ENCODE assay signal across 2 cellular contexts in the genomic region with DNA sequence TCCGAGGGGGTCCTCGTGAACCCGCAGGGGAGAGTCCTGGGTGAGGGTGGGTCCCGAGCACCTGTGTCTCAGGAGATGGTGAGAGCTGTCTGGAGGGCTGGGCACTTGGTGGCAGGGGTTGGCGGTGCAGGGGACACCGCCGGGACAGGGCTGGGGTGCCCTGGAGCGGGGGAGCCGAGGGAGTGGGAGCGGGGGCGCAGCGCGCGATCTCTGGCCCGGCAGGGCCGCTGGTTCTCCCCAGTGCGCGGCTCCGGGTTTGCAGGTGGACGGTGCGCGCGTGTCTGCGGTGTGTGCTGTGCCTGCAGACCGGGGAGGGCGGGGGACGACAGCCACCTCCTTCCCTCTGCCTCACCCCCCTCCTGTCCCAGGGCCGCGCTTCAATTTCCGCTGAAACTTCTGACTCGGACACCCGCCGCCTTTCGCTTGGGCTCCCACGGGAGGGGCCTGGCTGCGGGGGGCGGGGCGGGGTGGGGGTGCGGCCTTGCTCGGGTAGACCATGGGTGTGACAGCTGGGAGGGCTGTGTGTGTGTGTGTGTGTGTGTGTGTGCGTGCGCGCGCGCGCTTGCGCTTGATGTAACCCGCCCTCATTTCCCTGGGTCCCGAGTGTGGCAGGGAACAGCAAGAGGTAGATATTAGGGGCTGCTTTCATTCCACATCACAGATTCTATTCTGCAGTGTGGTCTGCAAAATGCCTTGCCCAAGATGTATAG.
TF ChIP-seq lines count a peak whose summit lies in the region.

No MANE protein-coding gene starts in this region.

TF ChIP-seq in HEK293, 187 proteins besides CTCF, POLR2A, EP300 and RAD21 (continues in another document):
- TF ChIP-seq, protein P1, sequence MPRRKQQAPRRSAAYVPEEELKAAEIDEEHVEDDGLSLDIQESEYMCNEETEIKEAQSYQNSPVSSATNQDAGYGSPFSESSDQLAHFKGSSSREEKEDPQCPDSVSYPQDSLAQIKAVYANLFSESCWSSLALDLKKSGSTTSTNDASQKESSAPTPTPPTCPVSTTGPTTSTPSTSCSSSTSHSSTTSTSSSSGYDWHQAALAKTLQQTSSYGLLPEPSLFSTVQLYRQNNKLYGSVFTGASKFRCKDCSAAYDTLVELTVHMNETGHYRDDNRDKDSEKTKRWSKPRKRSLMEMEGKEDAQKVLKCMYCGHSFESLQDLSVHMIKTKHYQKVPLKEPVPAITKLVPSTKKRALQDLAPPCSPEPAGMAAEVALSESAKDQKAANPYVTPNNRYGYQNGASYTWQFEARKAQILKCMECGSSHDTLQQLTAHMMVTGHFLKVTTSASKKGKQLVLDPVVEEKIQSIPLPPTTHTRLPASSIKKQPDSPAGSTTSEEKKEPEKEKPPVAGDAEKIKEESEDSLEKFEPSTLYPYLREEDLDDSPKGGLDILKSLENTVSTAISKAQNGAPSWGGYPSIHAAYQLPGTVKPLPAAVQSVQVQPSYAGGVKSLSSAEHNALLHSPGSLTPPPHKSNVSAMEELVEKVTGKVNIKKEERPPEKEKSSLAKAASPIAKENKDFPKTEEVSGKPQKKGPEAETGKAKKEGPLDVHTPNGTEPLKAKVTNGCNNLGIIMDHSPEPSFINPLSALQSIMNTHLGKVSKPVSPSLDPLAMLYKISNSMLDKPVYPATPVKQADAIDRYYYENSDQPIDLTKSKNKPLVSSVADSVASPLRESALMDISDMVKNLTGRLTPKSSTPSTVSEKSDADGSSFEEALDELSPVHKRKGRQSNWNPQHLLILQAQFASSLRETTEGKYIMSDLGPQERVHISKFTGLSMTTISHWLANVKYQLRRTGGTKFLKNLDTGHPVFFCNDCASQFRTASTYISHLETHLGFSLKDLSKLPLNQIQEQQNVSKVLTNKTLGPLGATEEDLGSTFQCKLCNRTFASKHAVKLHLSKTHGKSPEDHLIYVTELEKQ (tag by site-specific recombination; IDR thresholded peaks at IDR 0.05; ENCODE audit: borderline replicate concordance), result no peak
- TF ChIP-seq REPIN1 (tag by site-specific recombination; IDR thresholded peaks at IDR 0.05; ENCODE audit: low read depth), result no peak
- no peak for TF ChIP-seq RBAK (tag by site-specific recombination; IDR thresholded peaks at IDR 0.05)
- TF ChIP-seq, protein P2, sequence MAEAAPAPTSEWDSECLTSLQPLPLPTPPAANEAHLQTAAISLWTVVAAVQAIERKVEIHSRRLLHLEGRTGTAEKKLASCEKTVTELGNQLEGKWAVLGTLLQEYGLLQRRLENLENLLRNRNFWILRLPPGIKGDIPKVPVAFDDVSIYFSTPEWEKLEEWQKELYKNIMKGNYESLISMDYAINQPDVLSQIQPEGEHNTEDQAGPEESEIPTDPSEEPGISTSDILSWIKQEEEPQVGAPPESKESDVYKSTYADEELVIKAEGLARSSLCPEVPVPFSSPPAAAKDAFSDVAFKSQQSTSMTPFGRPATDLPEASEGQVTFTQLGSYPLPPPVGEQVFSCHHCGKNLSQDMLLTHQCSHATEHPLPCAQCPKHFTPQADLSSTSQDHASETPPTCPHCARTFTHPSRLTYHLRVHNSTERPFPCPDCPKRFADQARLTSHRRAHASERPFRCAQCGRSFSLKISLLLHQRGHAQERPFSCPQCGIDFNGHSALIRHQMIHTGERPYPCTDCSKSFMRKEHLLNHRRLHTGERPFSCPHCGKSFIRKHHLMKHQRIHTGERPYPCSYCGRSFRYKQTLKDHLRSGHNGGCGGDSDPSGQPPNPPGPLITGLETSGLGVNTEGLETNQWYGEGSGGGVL (tag by site-specific recombination; IDR thresholded peaks at IDR 0.05), result peak; percentile 77
- TF ChIP-seq, protein P3, sequence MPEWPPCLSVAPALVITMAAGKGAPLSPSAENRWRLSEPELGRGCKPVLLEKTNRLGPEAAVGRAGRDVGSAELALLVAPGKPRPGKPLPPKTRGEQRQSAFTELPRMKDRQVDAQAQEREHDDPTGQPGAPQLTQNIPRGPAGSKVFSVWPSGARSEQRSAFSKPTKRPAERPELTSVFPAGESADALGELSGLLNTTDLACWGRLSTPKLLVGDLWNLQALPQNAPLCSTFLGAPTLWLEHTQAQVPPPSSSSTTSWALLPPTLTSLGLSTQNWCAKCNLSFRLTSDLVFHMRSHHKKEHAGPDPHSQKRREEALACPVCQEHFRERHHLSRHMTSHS (tag by site-specific recombination; IDR thresholded peaks at IDR 0.05), result no peak
- TF ChIP-seq ZNF76 (tag by site-specific recombination; IDR thresholded peaks at IDR 0.05; ENCODE audit: borderline replicate concordance, low read depth), result peak; percentile 4; the same call in 1 of the 2 replicates
- TF ChIP-seq ZNF621 (tag by site-specific recombination; IDR thresholded peaks at IDR 0.05), result no peak
- TF ChIP-seq ZEB2 (tag by site-specific recombination; IDR thresholded peaks at IDR 0.05), result peak; percentile 66
- TF ChIP-seq, protein P4, sequence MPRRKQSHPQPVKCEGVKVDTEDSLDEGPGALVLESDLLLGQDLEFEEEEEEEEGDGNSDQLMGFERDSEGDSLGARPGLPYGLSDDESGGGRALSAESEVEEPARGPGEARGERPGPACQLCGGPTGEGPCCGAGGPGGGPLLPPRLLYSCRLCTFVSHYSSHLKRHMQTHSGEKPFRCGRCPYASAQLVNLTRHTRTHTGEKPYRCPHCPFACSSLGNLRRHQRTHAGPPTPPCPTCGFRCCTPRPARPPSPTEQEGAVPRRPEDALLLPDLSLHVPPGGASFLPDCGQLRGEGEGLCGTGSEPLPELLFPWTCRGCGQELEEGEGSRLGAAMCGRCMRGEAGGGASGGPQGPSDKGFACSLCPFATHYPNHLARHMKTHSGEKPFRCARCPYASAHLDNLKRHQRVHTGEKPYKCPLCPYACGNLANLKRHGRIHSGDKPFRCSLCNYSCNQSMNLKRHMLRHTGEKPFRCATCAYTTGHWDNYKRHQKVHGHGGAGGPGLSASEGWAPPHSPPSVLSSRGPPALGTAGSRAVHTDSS (tag by site-specific recombination; IDR thresholded peaks at IDR 0.05), result no peak
- TF ChIP-seq ZNF184 (tag by site-specific recombination; IDR thresholded peaks at IDR 0.05), result no peak
- TF ChIP-seq ZBTB48 (tag by site-specific recombination; IDR thresholded peaks at IDR 0.05), result peak; percentile 39
- TF ChIP-seq ZNF341 (tag by site-specific recombination; IDR thresholded peaks at IDR 0.05; ENCODE audit: low read depth), result peak; percentile 51
- TF ChIP-seq YY1 (tag by site-specific recombination; IDR thresholded peaks at IDR 0.05), result 0 out of 2 replicates have a peak, but pooled peaks have one; percentile 10
- TF ChIP-seq ZBTB20 (tag by site-specific recombination; IDR thresholded peaks at IDR 0.05), result peak; percentile 91
- peak; percentile 33; the same call in 1 of the 2 replicates for TF ChIP-seq ZFHX2 (tag by site-specific recombination; conservative IDR thresholded peaks at IDR 0.05)
- no peak for TF ChIP-seq ZNF624 (tag by site-specific recombination; IDR thresholded peaks at IDR 0.05)
- peak; percentile 67 for TF ChIP-seq GLIS1 (tag by site-specific recombination; IDR thresholded peaks at IDR 0.05)
- TF ChIP-seq, protein P5, sequence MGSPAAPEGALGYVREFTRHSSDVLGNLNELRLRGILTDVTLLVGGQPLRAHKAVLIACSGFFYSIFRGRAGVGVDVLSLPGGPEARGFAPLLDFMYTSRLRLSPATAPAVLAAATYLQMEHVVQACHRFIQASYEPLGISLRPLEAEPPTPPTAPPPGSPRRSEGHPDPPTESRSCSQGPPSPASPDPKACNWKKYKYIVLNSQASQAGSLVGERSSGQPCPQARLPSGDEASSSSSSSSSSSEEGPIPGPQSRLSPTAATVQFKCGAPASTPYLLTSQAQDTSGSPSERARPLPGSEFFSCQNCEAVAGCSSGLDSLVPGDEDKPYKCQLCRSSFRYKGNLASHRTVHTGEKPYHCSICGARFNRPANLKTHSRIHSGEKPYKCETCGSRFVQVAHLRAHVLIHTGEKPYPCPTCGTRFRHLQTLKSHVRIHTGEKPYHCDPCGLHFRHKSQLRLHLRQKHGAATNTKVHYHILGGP (tag by site-specific recombination; IDR thresholded peaks at IDR 0.05), result no peak

TF ChIP-seq in GM12878, 131 proteins besides CTCF, POLR2A, EP300 and RAD21 (continues in another document):
- TF ChIP-seq, protein P6, sequence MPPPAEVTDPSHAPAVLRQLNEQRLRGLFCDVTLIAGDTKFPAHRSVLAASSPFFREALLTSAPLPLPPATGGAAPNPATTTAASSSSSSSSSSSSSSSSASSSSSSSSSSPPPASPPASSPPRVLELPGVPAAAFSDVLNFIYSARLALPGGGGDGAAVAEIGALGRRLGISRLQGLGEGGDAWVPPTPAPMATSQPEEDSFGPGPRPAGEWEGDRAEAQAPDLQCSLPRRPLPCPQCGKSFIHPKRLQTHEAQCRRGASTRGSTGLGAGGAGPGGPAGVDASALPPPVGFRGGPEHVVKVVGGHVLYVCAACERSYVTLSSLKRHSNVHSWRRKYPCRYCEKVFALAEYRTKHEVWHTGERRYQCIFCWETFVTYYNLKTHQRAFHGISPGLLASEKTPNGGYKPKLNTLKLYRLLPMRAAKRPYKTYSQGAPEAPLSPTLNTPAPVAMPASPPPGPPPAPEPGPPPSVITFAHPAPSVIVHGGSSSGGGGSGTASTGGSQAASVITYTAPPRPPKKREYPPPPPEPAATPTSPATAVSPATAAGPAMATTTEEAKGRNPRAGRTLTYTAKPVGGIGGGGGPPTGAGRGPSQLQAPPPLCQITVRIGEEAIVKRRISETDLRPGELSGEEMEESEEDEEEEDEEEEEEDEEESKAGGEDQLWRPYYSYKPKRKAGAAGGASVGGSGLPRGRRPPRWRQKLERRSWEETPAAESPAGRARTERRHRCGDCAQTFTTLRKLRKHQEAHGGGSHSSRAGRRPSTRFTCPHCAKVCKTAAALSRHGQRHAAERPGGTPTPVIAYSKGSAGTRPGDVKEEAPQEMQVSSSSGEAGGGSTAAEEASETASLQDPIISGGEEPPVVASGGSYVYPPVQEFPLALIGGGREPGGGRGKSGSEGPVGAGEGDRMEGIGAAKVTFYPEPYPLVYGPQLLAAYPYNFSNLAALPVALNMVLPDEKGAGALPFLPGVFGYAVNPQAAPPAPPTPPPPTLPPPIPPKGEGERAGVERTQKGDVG (CRISPR knock-in tag; IDR thresholded peaks at IDR 0.05), result no peak
- TF ChIP-seq, protein P7, sequence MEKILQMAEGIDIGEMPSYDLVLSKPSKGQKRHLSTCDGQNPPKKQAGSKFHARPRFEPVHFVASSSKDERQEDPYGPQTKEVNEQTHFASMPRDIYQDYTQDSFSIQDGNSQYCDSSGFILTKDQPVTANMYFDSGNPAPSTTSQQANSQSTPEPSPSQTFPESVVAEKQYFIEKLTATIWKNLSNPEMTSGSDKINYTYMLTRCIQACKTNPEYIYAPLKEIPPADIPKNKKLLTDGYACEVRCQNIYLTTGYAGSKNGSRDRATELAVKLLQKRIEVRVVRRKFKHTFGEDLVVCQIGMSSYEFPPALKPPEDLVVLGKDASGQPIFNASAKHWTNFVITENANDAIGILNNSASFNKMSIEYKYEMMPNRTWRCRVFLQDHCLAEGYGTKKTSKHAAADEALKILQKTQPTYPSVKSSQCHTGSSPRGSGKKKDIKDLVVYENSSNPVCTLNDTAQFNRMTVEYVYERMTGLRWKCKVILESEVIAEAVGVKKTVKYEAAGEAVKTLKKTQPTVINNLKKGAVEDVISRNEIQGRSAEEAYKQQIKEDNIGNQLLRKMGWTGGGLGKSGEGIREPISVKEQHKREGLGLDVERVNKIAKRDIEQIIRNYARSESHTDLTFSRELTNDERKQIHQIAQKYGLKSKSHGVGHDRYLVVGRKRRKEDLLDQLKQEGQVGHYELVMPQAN (conservative IDR thresholded peaks at IDR 0.05), result 0 out of 2 replicates have a peak, but pooled peaks have one; percentile 18
- TF ChIP-seq NRF1 (conservative IDR thresholded peaks at IDR 0.05; ENCODE audit: low read depth, low read length) (0 out of 2 replicates have a peak, but pooled peaks have one; percentile 12), CREB1 (IDR thresholded peaks at IDR 0.05; ENCODE audit: low read depth) (peak; percentile 32; the same call in 1 of the 2 replicates), BHLHE40 (IDR thresholded peaks at IDR 0.05; ENCODE audit: borderline replicate concordance in 1 of 2, low read depth in 2 of 2, low read length in 1 of 2) (peak in 1 of 2 experiments; percentile 65; a peak in 2 of 4 replicates), IKZF2 (IDR thresholded peaks at IDR 0.05) (peak in 1 of 2 experiments; percentile 16; a peak in 1 of 4 replicates), SMARCA5 (IDR thresholded peaks at IDR 0.05) (0 out of 2 replicates have a peak, but pooled peaks have one; percentile 15), EGR1 (IDR thresholded peaks at IDR 0.05; ENCODE audit: borderline replicate concordance in 1 of 2, low read depth in 2 of 2, low read length in 2 of 2) (peak in 1 of 2 experiments; percentile 8; a peak in 1 of 3 replicates), DPF2 (IDR thresholded peaks at IDR 0.05) (0 out of 2 replicates have a peak, but pooled peaks have one; percentile 53), RUNX3 (IDR thresholded peaks at IDR 0.05; ENCODE audit: low read length) (no peak), MEF2B (IDR thresholded peaks at IDR 0.05; ENCODE audit: partially characterized antibody, poor library complexity, severe bottlenecking) (peak; percentile 11), YBX1 (IDR thresholded peaks at IDR 0.05) (no peak), ZNF274 (IDR thresholded peaks at IDR 0.05; ENCODE audit: insufficient read depth, insufficient read length) (no peak), NBN (IDR thresholded peaks at IDR 0.05) (0 out of 2 replicates have a peak, but pooled peaks have one; percentile 59), IRF4 (IDR thresholded peaks at IDR 0.05; ENCODE audit: low read depth, low read length) (0 out of 2 replicates have a peak, but pooled peaks have one; percentile 36), MEF2A (IDR thresholded peaks at IDR 0.05; ENCODE audit: insufficient read depth, low read depth, low read length) (0 out of 2 replicates have a peak, but pooled peaks have one; percentile 10), ETV6 (conservative IDR thresholded peaks at IDR 0.05 in 1 of 2, IDR thresholded peaks at IDR 0.05 in 1 of 2; ENCODE audit: borderline replicate concordance in 1 of 2, low read depth in 1 of 2) (0 out of 4 replicates have a peak, but pooled peaks of 1 of the 2 experiments have one; percentile 8), TCF3 (IDR thresholded peaks at IDR 0.05; ENCODE audit: borderline replicate concordance, insufficient read depth, low read depth, low read length) (peak; percentile 93), BACH1 (IDR thresholded peaks at IDR 0.05; ENCODE audit: borderline replicate concordance) (peak; percentile 93), KAT2A (conservative IDR thresholded peaks at IDR 0.05; ENCODE audit: control insufficient read depth, low read depth, low read length) (no peak), TARDBP (IDR thresholded peaks at IDR 0.05; ENCODE audit: borderline replicate concordance) (0 out of 2 replicates have a peak, but pooled peaks have one; percentile 48), POU2F2 (IDR thresholded peaks at IDR 0.05; ENCODE audit: borderline replicate concordance, low read depth, low read length) (no peak)
- TF ChIP-seq, protein P8, sequence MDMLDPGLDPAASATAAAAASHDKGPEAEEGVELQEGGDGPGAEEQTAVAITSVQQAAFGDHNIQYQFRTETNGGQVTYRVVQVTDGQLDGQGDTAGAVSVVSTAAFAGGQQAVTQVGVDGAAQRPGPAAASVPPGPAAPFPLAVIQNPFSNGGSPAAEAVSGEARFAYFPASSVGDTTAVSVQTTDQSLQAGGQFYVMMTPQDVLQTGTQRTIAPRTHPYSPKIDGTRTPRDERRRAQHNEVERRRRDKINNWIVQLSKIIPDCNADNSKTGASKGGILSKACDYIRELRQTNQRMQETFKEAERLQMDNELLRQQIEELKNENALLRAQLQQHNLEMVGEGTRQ (IDR thresholded peaks at IDR 0.05; ENCODE audit: borderline replicate concordance, low read depth, low read length), result no peak
- TF ChIP-seq, protein P9, sequence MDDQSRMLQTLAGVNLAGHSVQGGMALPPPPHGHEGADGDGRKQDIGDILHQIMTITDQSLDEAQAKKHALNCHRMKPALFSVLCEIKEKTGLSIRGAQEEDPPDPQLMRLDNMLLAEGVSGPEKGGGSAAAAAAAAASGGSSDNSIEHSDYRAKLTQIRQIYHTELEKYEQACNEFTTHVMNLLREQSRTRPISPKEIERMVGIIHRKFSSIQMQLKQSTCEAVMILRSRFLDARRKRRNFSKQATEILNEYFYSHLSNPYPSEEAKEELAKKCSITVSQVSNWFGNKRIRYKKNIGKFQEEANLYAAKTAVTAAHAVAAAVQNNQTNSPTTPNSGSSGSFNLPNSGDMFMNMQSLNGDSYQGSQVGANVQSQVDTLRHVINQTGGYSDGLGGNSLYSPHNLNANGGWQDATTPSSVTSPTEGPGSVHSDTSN (IDR thresholded peaks at IDR 0.05; ENCODE audit: insufficient replicate concordance, low read depth, low read length), result peak; percentile 27
